30 cellular contexts compared by ENCODE assay signal in the genomic region with DNA sequence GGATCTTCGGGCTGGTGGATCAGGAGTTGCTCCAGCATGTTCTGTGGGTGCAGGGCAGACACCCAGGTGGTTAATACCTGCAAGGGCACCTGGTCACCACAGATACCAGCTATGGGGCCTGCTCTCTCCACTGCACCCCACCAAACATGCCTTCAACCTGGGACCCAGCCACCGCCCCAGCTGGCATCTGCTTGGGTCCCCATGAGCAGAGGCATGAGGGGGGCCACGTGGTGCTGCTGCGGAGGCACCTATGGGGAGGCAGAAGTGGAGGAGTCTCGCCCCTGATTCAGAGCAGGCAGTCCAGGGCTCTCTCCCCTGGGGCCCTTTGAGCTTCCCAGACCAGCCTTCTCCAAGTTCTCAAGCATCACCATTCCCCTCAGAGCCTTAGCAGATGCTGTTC. TPM values are rescaled to one million over a fixed set of nuclear protein-coding genes. Genes with fewer than 3 reads are reported as not detected.
"Had no signal": no experiment of that assay in that cellular context is flagged by ENCODE, and none has a peak within 500 bp of the region (broad histone marks: within the 10 kb centered on the region; RNA-seq: fewer than 3 reads in every experiment).

No MANE protein-coding gene starts in this region.

- H3K27me3 Mint-ChIP-seq: stimulated activated memory B cell treated with anti-CD40 and anti-IgM and Interleukin-4, amounts not matched to agents 10 μg/mL and 1 μg/mL and 100 μg/mL, for 72 hours; stimulated activated naive CD8-positive, alpha-beta T cell treated with anti-CD3 and anti-CD28 coated beads, Interleukin-15, amount 100 ng/mL, for 72 hours had no signal

- H3K4me2 ChIP-seq: smooth muscle cell had no signal

- H2AFZ ChIP-seq: parathyroid adenoma had no signal

- H3K4me3 Mint-ChIP-seq: stimulated activated memory B cell treated with anti-CD40 and anti-IgM and Interleukin-4, amounts not matched to agents 10 μg/mL and 1 μg/mL and 100 μg/mL, for 72 hours; stimulated activated naive CD8-positive, alpha-beta T cell treated with anti-CD3 and anti-CD28 coated beads, Interleukin-15, amount 100 ng/mL, for 72 hours had no signal

- H3K9me3 ChIP-seq: neutrophil, ovary, psoas muscle, spleen, suprapubic skin, testis, tibial artery, transverse colon, upper lobe of left lung, vagina had no signal

- H3K4me1 ChIP-seq: parathyroid adenoma, psoas muscle had no signal

- H3K79me2 ChIP-seq: parathyroid adenoma had no signal

- H3K27me3 ChIP-seq: ovary, spleen, suprapubic skin, testis, tibial artery, transverse colon, upper lobe of left lung, vagina had no signal

- H3K27ac Mint-ChIP-seq: natural killer cell; nephron; progenitor cell of endocrine pancreas; stimulated activated memory B cell treated with anti-CD40 and anti-IgM and Interleukin-4, amounts not matched to agents 10 μg/mL and 1 μg/mL and 100 μg/mL, for 72 hours; stimulated activated naive CD8-positive, alpha-beta T cell treated with anti-CD3 and anti-CD28 coated beads, Interleukin-15, amount 100 ng/mL, for 72 hours had no signal

- H3K27ac ChIP-seq: neutrophil, ovary, parathyroid adenoma, psoas muscle, skin epidermis, spleen, suprapubic skin, testis, tibial artery, transverse colon, upper lobe of left lung, vagina had no signal

- H3K36me3 ChIP-seq: neutrophil, ovary, spleen, suprapubic skin, tibial artery, transverse colon, upper lobe of left lung, vagina had no signal

- H3K4me3 ChIP-seq: ovary, psoas muscle, skin epidermis, smooth muscle cell, spleen, suprapubic skin, testis, tibial artery, transverse colon, upper lobe of left lung, vagina had no signal

- H3K4me1 Mint-ChIP-seq: nephron had no signal

- DNase-seq: naive thymus-derived CD4-positive, alpha-beta T cell; natural killer cell; nucleus accumbens; ovary; right cardiac atrium; spleen; stimulated activated CD4-positive, alpha-beta T cell treated with anti-CD3 and anti-CD28 coated beads, Interleukin-12 subunit alpha, Interleukin-12 subunit beta, amount 100 ng/mL, for 4 hours; stimulated activated CD4-positive, alpha-beta T cell treated with anti-CD3 and anti-CD28 coated beads, Interleukin-1b, Interleukin-23, amount 100 ng/mL, for 48 hours; stimulated activated CD4-positive, alpha-beta T cell treated with anti-CD3 and anti-CD28 coated beads, Interleukin-4, amount 100 ng/mL, for 1 hour; stimulated activated CD4-positive, alpha-beta T cell treated with anti-CD3 and anti-CD28 coated beads, Interleukin-4, amount 100 ng/mL, for 4 hours; stimulated activated CD8-positive, alpha-beta memory T cell treated with anti-CD3 and anti-CD28 coated beads, Interleukin-4, amount 100 ng/mL, for 48 hours; stimulated activated naive CD4-positive, alpha-beta T cell; stimulated activated naive CD8-positive, alpha-beta T cell treated with anti-CD3 and anti-CD28 coated beads, Interleukin-15, amount 100 ng/mL, for 72 hours; stimulated activated naive CD8-positive, alpha-beta T cell treated with anti-CD3 and anti-CD28 coated beads, Interleukin-15, Interleukin-2, amounts not matched to agents 100 U/mL and 50 U/mL, for 24 hours; substantia nigra; testis; tibial artery; transverse colon; upper lobe of left lung had no signal

- H3K9me3 Mint-ChIP-seq: naive thymus-derived CD4-positive, alpha-beta T cell; natural killer cell; nephron; stimulated activated memory B cell treated with anti-CD40 and anti-IgM and Interleukin-4, amounts not matched to agents 10 μg/mL and 1 μg/mL and 100 μg/mL, for 72 hours; stimulated activated naive CD8-positive, alpha-beta T cell treated with anti-CD3 and anti-CD28 coated beads, Interleukin-15, amount 100 ng/mL, for 72 hours had no signal

- H3K36me3 Mint-ChIP-seq: naive thymus-derived CD4-positive, alpha-beta T cell; natural killer cell; stimulated activated memory B cell treated with anti-CD40 and anti-IgM and Interleukin-4, amounts not matched to agents 10 μg/mL and 1 μg/mL and 100 μg/mL, for 72 hours had no signal

- ATAC-seq: naive thymus-derived CD4-positive, alpha-beta T cell; natural killer cell; psoas muscle; right cardiac atrium; sciatic nerve; stimulated activated memory B cell treated with anti-CD40 and anti-IgM and Interleukin-4, amounts not matched to agents 10 μg/mL and 1 μg/mL and 100 μg/mL, for 72 hours; stimulated activated naive CD8-positive, alpha-beta T cell treated with anti-CD3 and anti-CD28 coated beads, Interleukin-15, amount 100 ng/mL, for 72 hours; stimulated activated naive CD8-positive, alpha-beta T cell treated with anti-CD3 and anti-CD28 coated beads, Interleukin-15, Interleukin-2, amounts not matched to agents 100 U/mL and 50 U/mL, for 24 hours had no signal

RNA-seq across cellular contexts. Expression of gene AK8, which starts 2.9 kb away (rescaled TPM):
- total RNA-seq: psoas muscle had no signal
